In genomic region chr18:63971320-63972071, GRCh38 we compare ENCODE assay signal across 8 cellular contexts. TPM values are rescaled to one million over a fixed set of nuclear protein-coding genes. Genes with fewer than 3 reads are reported as not detected.
A peak's percentile ranks its signal among the peaks of the same experiment; 100 is the strongest.
DNase-seq lines count a peak whose midpoint lies in the region; ATAC-seq, FAIRE-seq and TF ChIP-seq lines count a peak whose summit lies in the region.

No MANE protein-coding gene starts in this region.

- TF ChIP-seq EP300 in HepG2 (IDR thresholded peaks at IDR 0.05; ENCODE audit: low read depth in 2 of 2, low read length in 2 of 2) (no peak), HepG2 (CRISPR knock-in tag; IDR thresholded peaks at IDR 0.05; ENCODE audit: borderline replicate concordance) (no peak)

- intact Hi-C loops in activated naive CD4-positive, alpha-beta T cell treated with anti-CD3 and anti-CD28 coated beads for 36 hours (cut with micrococcal nuclease) = loop anchor here (2.0 to 10.0 kb wide), 3 partner anchors 651 to 1787 kb away; partner anchors contain the start of genes PIGN and RELCH
- intact Hi-C loops in HepG2 (cut with micrococcal nuclease; ENCODE audit: unreplicated experiment) = no loop called here
- intact Hi-C loops in thyroid gland (cut with DNase I) = no loop called here

- H3K79me2 ChIP-seq in HepG2 (ENCODE audit: insufficient read depth, low read length) = no peaks in the 10 kb centered on the region

- no peak for ATAC-seq in HepG2
- ATAC-seq in activated CD4-positive, CD25-positive, alpha-beta regulatory T cell treated with anti-CD3 and anti-CD28 coated beads, Interleukin-2, amount 50 U/mL, for 24 hours = no peak

- DNase-seq in activated naive CD4-positive, alpha-beta T cell treated with anti-CD3 and anti-CD28 coated beads for 36 hours = no peak
- no peak for DNase-seq in activated naive CD4-positive, alpha-beta T cell treated with Interleukin-2 at 50 U/mL for 16 hours
- DNase-seq in HepG2 (ENCODE audit: low spot score) (no peak), thyroid gland (no peak), NK-92 (lab: John Stamatoyannopoulos, UW; ENCODE audit: unreplicated experiment) (no peak), amniotic stem cell (lab: John Stamatoyannopoulos, UW) (no peak)

- H3K4me2 ChIP-seq in HepG2 (ENCODE audit: low read depth, low read length) = 0 out of 2 replicates have a peak overlapping the region, but pooled peaks have one; percentile 97

- FAIRE-seq in HepG2 (lab: Jason Lieb, UNC) = no peak

- no peak overlapping the region for H3K9ac ChIP-seq in HepG2 (ENCODE audit: insufficient read depth, low read depth, low read length)

- no peaks in the 10 kb centered on the region for H4K20me1 ChIP-seq in HepG2 (ENCODE audit: insufficient read depth, low read length)

- 87% methylated on average over 13 of the region's 13 CpGs for WGBS in HepG2 (ENCODE audit: low lambda C conversion rate)
- 77 to 79% methylated on average over 13 of the region's 13 CpGs for WGBS in thyroid gland, 2 donors

- H3K36me3 ChIP-seq in HepG2 (replicated peaks in 1 of 2; ENCODE audit: control insufficient read depth in 1 of 2, insufficient read depth in 2 of 2, low read length in 2 of 2) (no peaks in the 10 kb centered on the region), thyroid gland (no peaks in the 10 kb centered on the region)

- peak overlapping the region; percentile 93 for H3K4me3 Mint-ChIP-seq in activated naive CD4-positive, alpha-beta T cell treated with anti-CD3 and anti-CD28 coated beads for 36 hours

- peak overlapping the region; percentile 90 for H3K27ac ChIP-seq in angular gyrus (ENCODE audit: low read depth, low read length)
- no peak overlapping the region for H3K27ac ChIP-seq in HepG2 (ENCODE audit: extremely low read length, insufficient read depth, low read length)
- peak overlapping the region; percentile 94 to 97 (median 96) for H3K27ac ChIP-seq in thyroid gland

- no peaks in the 10 kb centered on the region for H3K27me3 Mint-ChIP-seq in activated naive CD4-positive, alpha-beta T cell treated with anti-CD3 and anti-CD28 coated beads for 36 hours (ENCODE audit: low read depth)

- CTCF ChIA-PET in activated naive CD4-positive, alpha-beta T cell treated with anti-CD3 and anti-CD28 coated beads for 36 hours (lab: Charles Lee) = interaction anchor here (0.6 to 1.0 kb wide), 2 partner anchors 8 to 128 kb away, joined by 3 to 4 read pairs; no protein-coding TSS in a partner anchor
- CTCF ChIA-PET in HepG2 (lab: Yijun Ruan, JAX; ENCODE audit: low intra/inter-chr PET ratio, low total read pairs) = no interaction called here

- peaks cover 35% of the 10 kb centered on the region for H3K4me1 Mint-ChIP-seq in activated naive CD4-positive, alpha-beta T cell treated with anti-CD3 and anti-CD28 coated beads for 36 hours (ENCODE audit: low read depth)

- no peaks in the 10 kb centered on the region for H3K9me3 ChIP-seq in HepG2 (ENCODE audit: low read length)
- no peaks in the 10 kb centered on the region for H3K9me3 ChIP-seq in thyroid gland

- in situ Hi-C loops in HepG2 (cut with HindIII; ENCODE audit: extremely low pct_ligation_motif_present, low pct_unique_long_range_greater_than_20kb) = loop anchor here (10.0 kb wide), 1 partner anchor 77 kb away; no protein-coding TSS in a partner anchor

- peaks cover 18% of the 10 kb centered on the region for H3K4me1 ChIP-seq in HepG2 (ENCODE audit: insufficient read depth, low read length)
- peaks cover 0 to 19% of the 10 kb centered on the region in 2 donors for H3K4me1 ChIP-seq in thyroid gland

- TF ChIP-seq CTCF in HepG2 (CRISPR knock-in tag; IDR thresholded peaks at IDR 0.05) = no peak
- no peak for TF ChIP-seq CTCF in thyroid gland (IDR thresholded peaks at IDR 0.05)

- H3K9me3 Mint-ChIP-seq in activated naive CD4-positive, alpha-beta T cell treated with anti-CD3 and anti-CD28 coated beads for 36 hours = no peaks in the 10 kb centered on the region

- TF ChIP-seq RAD21 in HepG2 (CRISPR knock-in tag; IDR thresholded peaks at IDR 0.05) = no peak

- TSS peak; percentile 44 for BruUV-seq in HepG2 (replicated peaks; lab: Mats Ljungman, UMichigan)

- TF ChIP-seq POLR2A in HepG2 (IDR thresholded peaks at IDR 0.05; ENCODE audit: insufficient read depth in 1 of 2, low read depth in 2 of 2, low read length in 2 of 2) = no peak
- no peak for TF ChIP-seq POLR2A in thyroid gland (IDR thresholded peaks at IDR 0.05)

- POLR2A ChIA-PET in HepG2 (lab: Yijun Ruan, JAX) = no interaction called here

- H2AFZ ChIP-seq in HepG2 (ENCODE audit: low read length) = no peak overlapping the region

- H3K27me3 ChIP-seq in HepG2 (ENCODE audit: control insufficient read depth in 1 of 2, insufficient read depth in 2 of 2, low read length in 2 of 2) = no peaks in the 10 kb centered on the region
- H3K27me3 ChIP-seq in thyroid gland = no peaks in the 10 kb centered on the region

- H3K4me3 ChIP-seq in HepG2 (replicated peaks in 1 of 3; ENCODE audit: insufficient read depth in 1 of 3, low read depth in 2 of 3, low read length in 3 of 3) (no peak overlapping the region), thyroid gland (replicated peaks in 1 of 3) (no peak overlapping the region)

- H3K36me3 Mint-ChIP-seq in activated naive CD4-positive, alpha-beta T cell treated with anti-CD3 and anti-CD28 coated beads for 36 hours (ENCODE audit: low read depth) = peaks cover 4% of the 10 kb centered on the region

- H3K27ac Mint-ChIP-seq in activated naive CD4-positive, alpha-beta T cell treated with anti-CD3 and anti-CD28 coated beads for 36 hours = peak overlapping the region; percentile 97

TF ChIP-seq in HepG2, 621 proteins besides CTCF, POLR2A, EP300 and RAD21 (continues in another document):
- TF ChIP-seq RNF2 (conservative IDR thresholded peaks at IDR 0.05; ENCODE audit: low read depth) (no peak), CEBPG (CRISPR knock-in tag; IDR thresholded peaks at IDR 0.05) (no peak), TRIM24 (CRISPR knock-in tag; IDR thresholded peaks at IDR 0.05) (no peak)

RNA-seq across cellular contexts. Expression of gene SERPINB8, which starts 1.6 kb away (rescaled TPM):
- 10 to 100 TPM; 10.5 to 11.7 TPM for total RNA-seq in activated naive CD4-positive, alpha-beta T cell treated with anti-CD3 and anti-CD28 coated beads for 36 hours
- 2.2 and 2.6 TPM in 2 replicates for total RNA-seq in HepG2 (2016; rRNA removed; fragmentation: Illumina TruSeq; extraction: Trizol)
- total RNA-seq in HepG2 (2016; cell fraction: cytosol; rRNA removed; fragmentation: Illumina TruSeq; extraction: Trizol; ENCODE audit: low read depth) = 0.30 and 0.44 TPM in 2 replicates
- total RNA-seq in HepG2 (2016; cell fraction: insoluble cytoplasmic fraction; rRNA removed; fragmentation: Illumina TruSeq; extraction: Trizol) = 0.97 and 3.1 TPM in 2 replicates
- total RNA-seq in HepG2 (2016; cell fraction: membrane; rRNA removed; fragmentation: Illumina TruSeq; extraction: Trizol) = 0.40 and 0.52 TPM in 2 replicates
- 1.2 and 1.3 TPM in 2 replicates for total RNA-seq in HepG2 (2016; cell fraction: nucleus; rRNA removed; fragmentation: Illumina TruSeq; extraction: Trizol)
- 0.84 and 0.95 TPM in 2 replicates for polyA plus RNA-seq in HepG2 (2011; rRNA removed)
- polyA plus RNA-seq in HepG2 (2011; cell fraction: cytosol; rRNA removed) = 0.55 and 0.72 TPM in 2 replicates
- polyA plus RNA-seq in HepG2 (2011; cell fraction: nucleus; rRNA removed) = 0.82 and 1.1 TPM in 2 replicates
- 0.48 and 1.1 TPM in 2 replicates for polyA plus RNA-seq in HepG2 (2012)
- 0.11 and 0.25 TPM in 2 replicates for polyA plus RNA-seq in HepG2 (2016; cell fraction: cytosol; fragmentation: Illumina TruSeq; extraction: Trizol; ENCODE audit: low read depth)
- 1.8 TPM in 2 replicates for polyA plus RNA-seq in HepG2 (2016; cell fraction: insoluble cytoplasmic fraction; fragmentation: Illumina TruSeq; extraction: Trizol; ENCODE audit: low read depth)
- 0.27 and 0.29 TPM in 2 replicates for polyA plus RNA-seq in HepG2 (2016; cell fraction: membrane; fragmentation: Illumina TruSeq; extraction: Trizol; ENCODE audit: low read depth)
- 0.55 and 0.77 TPM in 2 replicates for polyA plus RNA-seq in HepG2 (2016; cell fraction: nucleus; fragmentation: Illumina TruSeq; extraction: Trizol; ENCODE audit: insufficient read depth, low read depth)
- 0.72 and 9.3 TPM in 2 replicates for polyA minus RNA-seq in HepG2 (2011; rRNA and poly(A)+ RNA removed; ENCODE audit: low replicate concordance)
- 0.62 and 1.2 TPM in 2 replicates for polyA minus RNA-seq in HepG2 (2011; cell fraction: cytosol; rRNA and poly(A)+ RNA removed)
- polyA minus RNA-seq in HepG2 (2011; cell fraction: nucleus; rRNA and poly(A)+ RNA removed) = 3.0 TPM in 2 replicates
- total RNA-seq in thyroid gland = 1 to 10 TPM; 2.8 to 8.8 (median 5.3) TPM

RNA-seq across cellular contexts. Expression of gene HMSD, which starts 22.4 kb away (rescaled TPM):
- total RNA-seq in activated naive CD4-positive, alpha-beta T cell treated with anti-CD3 and anti-CD28 coated beads for 36 hours = 10 to 100 TPM; 25.0 to 31.7 TPM
- total RNA-seq in HepG2 (2016; rRNA removed; fragmentation: Illumina TruSeq; extraction: Trizol) (not detected in 2 replicates), thyroid gland (under 1 TPM in 1 of 4 donors, not detected in 3; 0.34 TPM)
- not detected in 2 replicates for total RNA-seq in HepG2 (2016; cell fraction: cytosol; rRNA removed; fragmentation: Illumina TruSeq; extraction: Trizol; ENCODE audit: low read depth)
- total RNA-seq in HepG2 (2016; cell fraction: insoluble cytoplasmic fraction; rRNA removed; fragmentation: Illumina TruSeq; extraction: Trizol) = not detected in 2 replicates
- not detected in 2 replicates for total RNA-seq in HepG2 (2016; cell fraction: membrane; rRNA removed; fragmentation: Illumina TruSeq; extraction: Trizol)
- total RNA-seq in HepG2 (2016; cell fraction: nucleus; rRNA removed; fragmentation: Illumina TruSeq; extraction: Trizol) = not detected in 2 replicates
- polyA plus RNA-seq in HepG2 (2011; rRNA removed) = not detected in 2 replicates
- not detected in 2 replicates for polyA plus RNA-seq in HepG2 (2011; cell fraction: cytosol; rRNA removed)
- polyA plus RNA-seq in HepG2 (2011; cell fraction: nucleus; rRNA removed) = not detected in 2 replicates
- polyA plus RNA-seq in HepG2 (2012) = not detected in 2 replicates
- not detected in 2 replicates for polyA plus RNA-seq in HepG2 (2016; cell fraction: cytosol; fragmentation: Illumina TruSeq; extraction: Trizol; ENCODE audit: low read depth)
- polyA plus RNA-seq in HepG2 (2016; cell fraction: insoluble cytoplasmic fraction; fragmentation: Illumina TruSeq; extraction: Trizol; ENCODE audit: low read depth) = not detected in 2 replicates
- polyA plus RNA-seq in HepG2 (2016; cell fraction: membrane; fragmentation: Illumina TruSeq; extraction: Trizol; ENCODE audit: low read depth) = not detected in 2 replicates
- not detected in 2 replicates for polyA plus RNA-seq in HepG2 (2016; cell fraction: nucleus; fragmentation: Illumina TruSeq; extraction: Trizol; ENCODE audit: insufficient read depth, low read depth)
- polyA minus RNA-seq in HepG2 (2011; rRNA and poly(A)+ RNA removed; ENCODE audit: low replicate concordance) = not detected in 2 replicates
- polyA minus RNA-seq in HepG2 (2011; cell fraction: cytosol; rRNA and poly(A)+ RNA removed) = not detected in 2 replicates
- not detected in 2 replicates for polyA minus RNA-seq in HepG2 (2011; cell fraction: nucleus; rRNA and poly(A)+ RNA removed)

Comparison
In these comparisons a context has a peak if more than half of its experiments do, and no peak if none do; other contexts are left out.
1. RNA of gene HMSD, which starts 22.4 kb away (total RNA-seq): 25.0 to 31.7 TPM in activated naive CD4-positive, alpha-beta T cell treated with anti-CD3 and anti-CD28 coated beads for 36 hours; not detected in HepG2 and 0.34 TPM in thyroid gland; every median in the first group is over 10 times any median in the second.